Comparison of ENCODE assay signal across 17 cellular contexts in the genomic region with DNA sequence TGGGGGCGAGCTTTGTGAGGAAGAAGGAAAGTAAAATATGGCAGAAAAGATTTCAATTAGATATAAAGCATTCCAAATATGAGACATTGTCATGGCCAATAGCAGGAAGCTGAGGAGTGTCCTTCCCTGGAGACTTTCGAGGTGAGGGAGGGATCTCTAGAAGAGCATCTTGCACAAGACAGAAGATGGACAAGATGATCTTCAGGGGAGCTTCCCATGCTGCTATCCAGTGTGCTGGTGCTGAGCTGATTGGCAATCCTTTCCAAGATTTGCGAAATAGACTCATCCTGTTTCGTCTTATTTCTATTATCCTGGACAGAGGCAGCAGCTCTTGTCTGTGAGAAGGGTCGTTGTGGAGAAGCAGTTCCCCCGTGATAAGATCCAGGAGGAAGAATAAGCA.
DNase-seq lines count a peak whose midpoint lies in the region; ATAC-seq and TF ChIP-seq lines count a peak whose summit lies in the region.
"Had no signal": no experiment of that assay in that cellular context is flagged by ENCODE, and none has a peak within 500 bp of the region (broad histone marks: within the 10 kb centered on the region; RNA-seq: fewer than 3 reads in every experiment).

No MANE protein-coding gene starts in this region.

- peaks cover 9% of the 10 kb centered on the region; the same call in 1 of the 2 replicates for H3K27me3 ChIP-seq in HCT116 (ENCODE audit: insufficient read depth, low read length)

- H3K9me2 ChIP-seq in HCT116 (ENCODE audit: insufficient read depth) = no peaks in the 10 kb centered on the region

- no peak overlapping the region for H3K4me2 ChIP-seq in HCT116 (ENCODE audit: low read length)

- TF ChIP-seq RAD21 in HCT116 (IDR thresholded peaks at IDR 0.05; ENCODE audit: low read depth) = no peak

- no peaks in the 10 kb centered on the region for H3K4me1 ChIP-seq in HCT116 (ENCODE audit: control insufficient read depth in 1 of 2, insufficient read depth in 2 of 2, low read length in 2 of 2)

- DNase-seq in EL (peak; percentile 7), HCT116 (ENCODE audit: low read depth, low spot score) (no peak), choroid plexus epithelial cell (ENCODE audit: low read depth) (peak; percentile 19), iris pigment epithelial cell (ENCODE audit: low read depth) (peak; percentile 42), NCI-H345 treated with DMSO at 0.1 percent for 48 hours (lab: John Stamatoyannopoulos, UW; ENCODE audit: unreplicated experiment) (no peak)
- DNase-seq: CD8-positive, alpha-beta T cell; DMS79 treated with DMSO at 0.1 percent for 48 hours; KBM-7; NCI-H1092; NCI-H345; NCI-H69; NK-92 treated with Interleukin-12 subunit alpha and Interleukin-12 subunit beta, amount 100 ng/mL, for 24 hours; PC-3 had no signal

- intact Hi-C loops in HCT116 (cut with micrococcal nuclease) = no loop called here

- no peak for TF ChIP-seq POLR2A in HCT116 (IDR thresholded peaks at IDR 0.05; ENCODE audit: borderline replicate concordance, extremely low read depth, insufficient read depth, insufficient read length)

- CTCF ChIA-PET in HCT116 (lab: Charles Lee) = no interaction called here

- no peak overlapping the region for H3K9ac ChIP-seq in HCT116 (ENCODE audit: low read length)

- no TSS peak for BruUV-seq in HCT116 (replicated peaks; lab: Mats Ljungman, UMichigan)

- H3K36me3 ChIP-seq in HCT116 (ENCODE audit: control insufficient read depth in 1 of 2, insufficient read depth in 2 of 2, low read length in 2 of 2) = no peaks in the 10 kb centered on the region

- POLR2A ChIA-PET in HCT116 (lab: Charles Lee) = no interaction called here

- no peak overlapping the region for H3K27ac ChIP-seq in HCT116 (ENCODE audit: low read depth, low read length)
- H3K27ac ChIP-seq: SK-N-MC had no signal

- H2AFZ ChIP-seq in HCT116 (ENCODE audit: low read depth, low read length, poor library complexity, severe bottlenecking) = no peak overlapping the region

- TF ChIP-seq CTCF in HCT116 (IDR thresholded peaks at IDR 0.05 in 2 of 3, conservative IDR thresholded peaks at IDR 0.05 in 1 of 3; ENCODE audit: borderline replicate concordance in 1 of 3, insufficient read depth in 1 of 3, low read depth in 2 of 3, low read length in 2 of 3) (no peak), choroid plexus epithelial cell (conservative IDR thresholded peaks at IDR 0.05; ENCODE audit: low read depth, low read length) (no peak)

- no peaks in the 10 kb centered on the region for H4K20me1 ChIP-seq in HCT116 (ENCODE audit: insufficient read depth)

- H3K4me3 ChIP-seq in HCT116 (replicated peaks in 1 of 2; ENCODE audit: low read depth in 1 of 2, low read length in 2 of 2) (no peak overlapping the region), choroid plexus epithelial cell (ENCODE audit: low read depth, low read length) (no peak overlapping the region)
- H3K4me3 ChIP-seq: SK-N-MC had no signal

- no peaks in the 10 kb centered on the region for H3K9me3 ChIP-seq in HCT116 (ENCODE audit: control insufficient read depth in 1 of 2, insufficient read depth in 1 of 2, low read depth in 1 of 2, low read length in 2 of 2)

- H3K79me2 ChIP-seq in HCT116 (ENCODE audit: insufficient read depth, low read length) = no peaks in the 10 kb centered on the region

- ATAC-seq in HCT116 (no peak), HG02763 (IDR thresholded peaks at IDR 0.05; ENCODE audit: unreplicated experiment) (no peak), GM19351 (IDR thresholded peaks at IDR 0.05; ENCODE audit: unreplicated experiment) (no peak)
- ATAC-seq: CD8-positive, alpha-beta T cell; PC-3; Right ventricle myocardium inferior had no signal

- RAD21 ChIA-PET in HCT116 (lab: Charles Lee; ENCODE audit: low non-redundant PET in 1 of 2, low total read pairs in 2 of 2, uncharacterized antibody in 2 of 2, unreplicated experiment in 2 of 2) = no interaction called here

TF ChIP-seq in HCT116, 20 proteins besides CTCF, POLR2A, EP300 and RAD21:
- TF ChIP-seq, protein P1, sequence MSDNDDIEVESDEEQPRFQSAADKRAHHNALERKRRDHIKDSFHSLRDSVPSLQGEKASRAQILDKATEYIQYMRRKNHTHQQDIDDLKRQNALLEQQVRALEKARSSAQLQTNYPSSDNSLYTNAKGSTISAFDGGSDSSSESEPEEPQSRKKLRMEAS (IDR thresholded peaks at IDR 0.05) = no peak
- no peak for TF ChIP-seq SRF (IDR thresholded peaks at IDR 0.05; ENCODE audit: low read depth)
- TF ChIP-seq, protein P2, sequence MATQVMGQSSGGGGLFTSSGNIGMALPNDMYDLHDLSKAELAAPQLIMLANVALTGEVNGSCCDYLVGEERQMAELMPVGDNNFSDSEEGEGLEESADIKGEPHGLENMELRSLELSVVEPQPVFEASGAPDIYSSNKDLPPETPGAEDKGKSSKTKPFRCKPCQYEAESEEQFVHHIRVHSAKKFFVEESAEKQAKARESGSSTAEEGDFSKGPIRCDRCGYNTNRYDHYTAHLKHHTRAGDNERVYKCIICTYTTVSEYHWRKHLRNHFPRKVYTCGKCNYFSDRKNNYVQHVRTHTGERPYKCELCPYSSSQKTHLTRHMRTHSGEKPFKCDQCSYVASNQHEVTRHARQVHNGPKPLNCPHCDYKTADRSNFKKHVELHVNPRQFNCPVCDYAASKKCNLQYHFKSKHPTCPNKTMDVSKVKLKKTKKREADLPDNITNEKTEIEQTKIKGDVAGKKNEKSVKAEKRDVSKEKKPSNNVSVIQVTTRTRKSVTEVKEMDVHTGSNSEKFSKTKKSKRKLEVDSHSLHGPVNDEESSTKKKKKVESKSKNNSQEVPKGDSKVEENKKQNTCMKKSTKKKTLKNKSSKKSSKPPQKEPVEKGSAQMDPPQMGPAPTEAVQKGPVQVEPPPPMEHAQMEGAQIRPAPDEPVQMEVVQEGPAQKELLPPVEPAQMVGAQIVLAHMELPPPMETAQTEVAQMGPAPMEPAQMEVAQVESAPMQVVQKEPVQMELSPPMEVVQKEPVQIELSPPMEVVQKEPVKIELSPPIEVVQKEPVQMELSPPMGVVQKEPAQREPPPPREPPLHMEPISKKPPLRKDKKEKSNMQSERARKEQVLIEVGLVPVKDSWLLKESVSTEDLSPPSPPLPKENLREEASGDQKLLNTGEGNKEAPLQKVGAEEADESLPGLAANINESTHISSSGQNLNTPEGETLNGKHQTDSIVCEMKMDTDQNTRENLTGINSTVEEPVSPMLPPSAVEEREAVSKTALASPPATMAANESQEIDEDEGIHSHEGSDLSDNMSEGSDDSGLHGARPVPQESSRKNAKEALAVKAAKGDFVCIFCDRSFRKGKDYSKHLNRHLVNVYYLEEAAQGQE (IDR thresholded peaks at IDR 0.05; ENCODE audit: low read depth) = peak; percentile 13; the same call in 1 of the 2 replicates
- TF ChIP-seq CEBPB (IDR thresholded peaks at IDR 0.05; ENCODE audit: low read depth) = no peak
- TF ChIP-seq JUND (IDR thresholded peaks at IDR 0.05) = no peak

Comparison
In these comparisons a context has a peak if more than half of its experiments do, and no peak if none do; other contexts are left out.
1. DNase-seq: peak in EL (single experiment), choroid plexus epithelial cell (single experiment) and iris pigment epithelial cell (single experiment); none in HCT116 (single experiment) and NCI-H345 treated with DMSO at 0.1 percent for 48 hours (single experiment).